Comparison of ENCODE assay signal across 10 cellular contexts in the genomic region with DNA sequence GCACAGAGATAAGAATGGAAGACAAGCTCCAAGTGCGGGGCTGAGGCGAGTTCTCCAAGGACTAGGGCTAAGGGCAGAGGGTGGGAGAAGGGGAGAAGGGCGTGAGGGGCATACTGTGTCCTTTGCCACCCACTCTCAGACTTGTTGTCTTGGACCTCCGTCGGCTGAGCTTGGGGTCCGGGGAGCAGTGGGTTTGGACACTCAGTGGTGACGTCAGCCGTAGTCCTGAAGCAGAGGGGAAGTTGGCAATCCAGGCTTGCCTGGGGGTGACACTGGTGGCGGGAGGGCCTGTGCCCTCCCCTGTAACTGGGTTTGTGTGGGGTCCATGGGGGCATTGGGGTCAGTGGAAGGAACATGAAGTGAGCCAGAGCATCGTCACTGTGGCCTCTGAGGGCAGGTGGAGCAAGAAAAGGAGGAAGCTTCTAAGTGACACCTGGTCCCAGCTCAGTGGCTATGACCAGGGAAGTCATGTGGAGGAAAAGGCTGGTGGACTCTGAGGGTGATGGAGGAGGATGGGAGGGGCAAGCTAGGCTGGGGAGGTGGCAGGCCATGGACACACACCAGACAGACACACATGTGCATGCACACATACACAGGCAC. TPM values are rescaled to one million over a fixed set of nuclear protein-coding genes. Genes with fewer than 3 reads are reported as not detected.
A peak's percentile ranks its signal among the peaks of the same experiment; 100 is the strongest.
DNase-seq lines count a peak whose midpoint lies in the region; ATAC-seq and TF ChIP-seq lines count a peak whose summit lies in the region.
"Had no signal": no experiment of that assay in that cellular context is flagged by ENCODE, and none has a peak within 500 bp of the region (broad histone marks: within the 10 kb centered on the region; RNA-seq: fewer than 3 reads in every experiment).

No MANE protein-coding gene starts in this region.

- peaks cover 47% of the 10 kb centered on the region for H3K36me3 Mint-ChIP-seq in activated CD4-positive, alpha-beta T cell treated with anti-CD3 and anti-CD28 coated beads, Interleukin-2, amount 10 ng/mL, durations not matched to agents 24 days and 14 days (ENCODE audit: low read depth)
- no peaks in the 10 kb centered on the region for H3K36me3 Mint-ChIP-seq in WTC11
- H3K36me3 Mint-ChIP-seq in glutamatergic neuron (ENCODE audit: unreplicated experiment) = no peaks in the 10 kb centered on the region
- peaks cover 68% of the 10 kb centered on the region for H3K36me3 Mint-ChIP-seq in stimulated activated effector memory CD8-positive, alpha-beta T cell treated with anti-CD3 and anti-CD28 coated beads, Interleukin-12 subunit alpha, Interleukin-12 subunit beta, amount 100 ng/mL, for 72 hours

- POLR2A ChIA-PET in WTC11 (lab: Charles Lee) = no interaction called here

- intact Hi-C loops in activated CD4-positive, alpha-beta T cell treated with anti-CD3 and anti-CD28 coated beads, Interleukin-2, amount 10 ng/mL, durations not matched to agents 24 days and 14 days (cut with micrococcal nuclease) = loop anchor here (5.0 kb wide), 1 partner anchor 1004 kb away; the partner anchor contains the start of gene PRKX

- CTCF ChIA-PET in WTC11 (lab: Charles Lee) = no interaction called here

- no peak for TF ChIP-seq CTCF in WTC11 (IDR thresholded peaks at IDR 0.05)
- no peak for TF ChIP-seq CTCF in glutamatergic neuron (IDR thresholded peaks at IDR 0.05; ENCODE audit: partially characterized antibody, unreplicated experiment)

- no peaks in the 10 kb centered on the region for H3K27me3 Mint-ChIP-seq in activated CD4-positive, alpha-beta T cell treated with anti-CD3 and anti-CD28 coated beads, Interleukin-2, amount 10 ng/mL, durations not matched to agents 24 days and 14 days
- H3K27me3 Mint-ChIP-seq in WTC11 (ENCODE audit: low read depth) (no peaks in the 10 kb centered on the region), glutamatergic neuron (ENCODE audit: unreplicated experiment) (peaks cover 6% of the 10 kb centered on the region)

- DNase-seq in activated CD4-positive, alpha-beta T cell treated with anti-CD3 and anti-CD28 coated beads, Interleukin-2, amount 10 ng/mL, durations not matched to agents 24 days and 14 days = no peak
- no peak for DNase-seq in activated CD4-positive, alpha-beta T cell treated with anti-CD3 and anti-CD28 coated beads, Interleukin-2, amount 50 U/mL, for 4 hours
- no peak for DNase-seq in WTC11 (ENCODE audit: low spot score)
- no peak for DNase-seq in glutamatergic neuron
- DNase-seq in stimulated activated effector memory CD8-positive, alpha-beta T cell treated with anti-CD3 and anti-CD28 coated beads, Interleukin-12 subunit alpha, Interleukin-12 subunit beta, amount 100 ng/mL, for 72 hours (ENCODE audit: low spot score in 2 of 2) = no peak
- DNase-seq in stimulated activated CD4-positive, alpha-beta T cell treated with anti-CD3 and anti-CD28 coated beads, Interleukin-4, amount 100 ng/mL, for 4 hours = no peak
- no peak for DNase-seq in activated effector memory CD4-positive, alpha-beta T cell treated with Interleukin-2 at 50 U/mL for 16 hours

- ATAC-seq in WTC11 (no peak), HG03280 (IDR thresholded peaks at IDR 0.05; ENCODE audit: unreplicated experiment) (no peak)
- ATAC-seq in stimulated activated effector memory CD8-positive, alpha-beta T cell treated with anti-CD3 and anti-CD28 coated beads, Interleukin-12 subunit alpha, Interleukin-12 subunit beta, amount 100 ng/mL, for 72 hours = no peak

- H3K4me1 Mint-ChIP-seq in activated CD4-positive, alpha-beta T cell treated with anti-CD3 and anti-CD28 coated beads, Interleukin-2, amount 10 ng/mL, durations not matched to agents 24 days and 14 days = peaks cover 71% of the 10 kb centered on the region
- H3K4me1 Mint-ChIP-seq in WTC11 (peaks cover 55% of the 10 kb centered on the region), glutamatergic neuron (ENCODE audit: low read depth, unreplicated experiment) (peaks cover 27% of the 10 kb centered on the region)
- H3K4me1 Mint-ChIP-seq in stimulated activated effector memory CD8-positive, alpha-beta T cell treated with anti-CD3 and anti-CD28 coated beads, Interleukin-12 subunit alpha, Interleukin-12 subunit beta, amount 100 ng/mL, for 72 hours = peaks cover 71% of the 10 kb centered on the region

- H3K27ac Mint-ChIP-seq in activated CD4-positive, alpha-beta T cell treated with anti-CD3 and anti-CD28 coated beads, Interleukin-2, amount 10 ng/mL, durations not matched to agents 24 days and 14 days = peak overlapping the region; percentile 98
- H3K27ac Mint-ChIP-seq in WTC11 = peak overlapping the region; percentile 89
- peak overlapping the region; percentile 8 for H3K27ac Mint-ChIP-seq in glutamatergic neuron (ENCODE audit: unreplicated experiment)
- H3K27ac Mint-ChIP-seq in stimulated activated effector memory CD8-positive, alpha-beta T cell treated with anti-CD3 and anti-CD28 coated beads, Interleukin-12 subunit alpha, Interleukin-12 subunit beta, amount 100 ng/mL, for 72 hours = peak overlapping the region; percentile 97

- no peaks in the 10 kb centered on the region for H3K9me3 Mint-ChIP-seq in activated CD4-positive, alpha-beta T cell treated with anti-CD3 and anti-CD28 coated beads, Interleukin-2, amount 10 ng/mL, durations not matched to agents 24 days and 14 days
- H3K9me3 Mint-ChIP-seq in WTC11 = no peaks in the 10 kb centered on the region
- peaks cover 6% of the 10 kb centered on the region for H3K9me3 Mint-ChIP-seq in glutamatergic neuron (ENCODE audit: unreplicated experiment)
- no peaks in the 10 kb centered on the region for H3K9me3 Mint-ChIP-seq in stimulated activated effector memory CD8-positive, alpha-beta T cell treated with anti-CD3 and anti-CD28 coated beads, Interleukin-12 subunit alpha, Interleukin-12 subunit beta, amount 100 ng/mL, for 72 hours

- H3K4me3 Mint-ChIP-seq in activated CD4-positive, alpha-beta T cell treated with anti-CD3 and anti-CD28 coated beads, Interleukin-2, amount 10 ng/mL, durations not matched to agents 24 days and 14 days = peak overlapping the region; percentile 66
- no peak overlapping the region for H3K4me3 Mint-ChIP-seq in WTC11
- no peak overlapping the region for H3K4me3 Mint-ChIP-seq in glutamatergic neuron (ENCODE audit: unreplicated experiment)
- peak overlapping the region; percentile 69 for H3K4me3 Mint-ChIP-seq in stimulated activated effector memory CD8-positive, alpha-beta T cell treated with anti-CD3 and anti-CD28 coated beads, Interleukin-12 subunit alpha, Interleukin-12 subunit beta, amount 100 ng/mL, for 72 hours

TF ChIP-seq in WTC11, 78 proteins besides CTCF, POLR2A, EP300 and RAD21 (continues in another document):
- no peak for TF ChIP-seq ZNF396 (CRISPR knock-in tag; IDR thresholded peaks at IDR 0.05; ENCODE audit: borderline replicate concordance)
- no peak for TF ChIP-seq HMGXB4 (CRISPR knock-in tag; IDR thresholded peaks at IDR 0.05)
- TF ChIP-seq E2F4 (CRISPR knock-in tag; IDR thresholded peaks at IDR 0.05; ENCODE audit: borderline replicate concordance, low read depth) = 0 out of 2 replicates have a peak, but pooled peaks have one; percentile 34
- TF ChIP-seq, protein P1, sequence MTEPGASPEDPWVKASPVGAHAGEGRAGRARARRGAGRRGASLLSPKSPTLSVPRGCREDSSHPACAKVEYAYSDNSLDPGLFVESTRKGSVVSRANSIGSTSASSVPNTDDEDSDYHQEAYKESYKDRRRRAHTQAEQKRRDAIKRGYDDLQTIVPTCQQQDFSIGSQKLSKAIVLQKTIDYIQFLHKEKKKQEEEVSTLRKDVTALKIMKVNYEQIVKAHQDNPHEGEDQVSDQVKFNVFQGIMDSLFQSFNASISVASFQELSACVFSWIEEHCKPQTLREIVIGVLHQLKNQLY (CRISPR knock-in tag; IDR thresholded peaks at IDR 0.05) = no peak

RNA-seq across cellular contexts. Expression of gene CD99, which starts 17.6 kb away (rescaled TPM):
- 361 and 371 TPM in 2 replicates for total RNA-seq in activated CD4-positive, alpha-beta T cell treated with anti-CD3 and anti-CD28 coated beads, Interleukin-2, amount 10 ng/mL, durations not matched to agents 24 days and 14 days
- total RNA-seq in WTC11 (2021) = 72.1 to 77.9 TPM (median 73.6 TPM) in 3 replicates
- total RNA-seq in glutamatergic neuron (ENCODE audit: unreplicated experiment) = 31.2 TPM

RNA-seq across cellular contexts. Expression of gene XG, which starts 43.1 kb away (rescaled TPM):
- total RNA-seq in activated CD4-positive, alpha-beta T cell treated with anti-CD3 and anti-CD28 coated beads, Interleukin-2, amount 10 ng/mL, durations not matched to agents 24 days and 14 days = not detected in 2 replicates
- total RNA-seq in WTC11 (2021) = 0.78 to 1.0 TPM (median 1.0 TPM) in 3 replicates
- not detected for total RNA-seq in glutamatergic neuron (ENCODE audit: unreplicated experiment)
- total RNA-seq: epithelial cell of proximal tubule, lung microvascular endothelial cell had no signal

Comparison
In these comparisons a context has a peak if more than half of its experiments do, and no peak if none do; other contexts are left out.
1. H3K27ac Mint-ChIP-seq: peak in every context shown above with its lines; median percentile 98 in activated CD4-positive, alpha-beta T cell treated with anti-CD3 and anti-CD28 coated beads, Interleukin-2, amount 10 ng/mL, durations not matched to agents 24 days and 14 days; 97 in stimulated activated effector memory CD8-positive, alpha-beta T cell treated with anti-CD3 and anti-CD28 coated beads, Interleukin-12 subunit alpha, Interleukin-12 subunit beta, amount 100 ng/mL, for 72 hours; 89 in WTC11; 8 in glutamatergic neuron.
2. H3K4me3 Mint-ChIP-seq: peak in activated CD4-positive, alpha-beta T cell treated with anti-CD3 and anti-CD28 coated beads, Interleukin-2, amount 10 ng/mL, durations not matched to agents 24 days and 14 days (single experiment) and stimulated activated effector memory CD8-positive, alpha-beta T cell treated with anti-CD3 and anti-CD28 coated beads, Interleukin-12 subunit alpha, Interleukin-12 subunit beta, amount 100 ng/mL, for 72 hours (single experiment); none in WTC11 (single experiment) and glutamatergic neuron (single experiment).